ENCODE assay signal across 8 cellular contexts in the genomic region with DNA sequence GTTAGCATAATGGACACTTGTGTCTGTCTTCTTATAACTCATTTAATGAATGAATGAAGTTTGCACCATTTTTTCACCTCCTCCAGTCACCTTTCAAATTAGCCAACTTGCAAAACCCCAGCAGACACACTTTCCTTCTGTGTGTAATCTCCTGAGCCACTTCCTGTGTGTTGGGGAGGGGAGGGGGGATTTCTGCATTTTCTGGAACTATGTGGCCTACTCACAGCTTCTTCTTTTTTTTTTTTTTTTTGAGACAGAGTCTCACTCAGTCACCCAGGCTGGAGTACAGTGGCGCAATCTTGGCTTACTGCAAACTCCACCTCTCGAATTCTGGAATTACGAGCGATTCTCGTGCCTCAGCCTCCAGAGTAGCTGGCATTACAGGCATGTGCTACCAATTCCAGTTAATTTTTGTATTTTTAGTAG. TPM values are rescaled to one million over a fixed set of nuclear protein-coding genes. Genes with fewer than 3 reads are reported as not detected.
A peak's percentile ranks its signal among the peaks of the same experiment; 100 is the strongest.
DNase-seq lines count a peak whose midpoint lies in the region; ATAC-seq and TF ChIP-seq lines count a peak whose summit lies in the region.

No MANE protein-coding gene starts in this region.

- H3K4me3 ChIP-seq in mammary epithelial cell (replicated peaks in 1 of 3; ENCODE audit: insufficient read depth in 1 of 3, low read depth in 2 of 3, low read length in 3 of 3): no peak overlapping the region
- H3K4me3 ChIP-seq in vagina: no peak overlapping the region

- no TSS peak for BruUV-seq in mammary epithelial cell (replicated peaks; lab: Mats Ljungman, UMichigan)

- DNase-seq in GDM1 (lab: John Stamatoyannopoulos, UW) (peak; percentile 79), NCI-H226 (peak; percentile 67), mammary epithelial cell (peak; percentile 71), pons (ENCODE audit: low spot score) (peak; percentile 66), amniotic stem cell (lab: John Stamatoyannopoulos, UW) (no peak), NCI-H1105 (lab: John Stamatoyannopoulos, UW) (no peak), vagina (ENCODE audit: extremely low spot score in 2 of 2) (no peak)

- H3K4me1 ChIP-seq in mammary epithelial cell (ENCODE audit: insufficient read depth, low read length): peaks cover 43% of the 10 kb centered on the region
- peaks cover 13% of the 10 kb centered on the region for H3K4me1 ChIP-seq in vagina

- H3K27me3 ChIP-seq in mammary epithelial cell (ENCODE audit: insufficient read depth, low read length) (no peaks in the 10 kb centered on the region), vagina (no peaks in the 10 kb centered on the region)

- H3K36me3 ChIP-seq in mammary epithelial cell (ENCODE audit: insufficient read depth, low read length) (no peaks in the 10 kb centered on the region), vagina (no peaks in the 10 kb centered on the region)

- H3K9ac ChIP-seq in mammary epithelial cell (ENCODE audit: insufficient read depth, low read length): no peak overlapping the region

- TF ChIP-seq POLR2A in vagina (IDR thresholded peaks at IDR 0.05): no peak

- H3K27ac ChIP-seq in mammary epithelial cell (ENCODE audit: insufficient read depth, low read depth, low read length) (no peak overlapping the region), vagina (no peak overlapping the region)

- in situ Hi-C loops in mammary epithelial cell (cut with MboI; ENCODE audit: low sequenced_read_pairs in 2 of 2): no loop called here

- TF ChIP-seq CTCF in mammary epithelial cell (conservative IDR thresholded peaks at IDR 0.05 in 1 of 2, IDR thresholded peaks at IDR 0.05 in 1 of 2; ENCODE audit: extremely low read depth in 1 of 2, insufficient read depth in 1 of 2, low read depth in 1 of 2, low read length in 2 of 2) (no peak), vagina (IDR thresholded peaks at IDR 0.05) (no peak)

- H4K20me1 ChIP-seq in mammary epithelial cell (ENCODE audit: insufficient read depth, low read length): no peaks in the 10 kb centered on the region

- intact Hi-C loops in mammary epithelial cell (cut with micrococcal nuclease) (no loop called here), vagina (cut with DNase I) (no loop called here)

- H3K9me3 ChIP-seq in mammary epithelial cell (replicated peaks; ENCODE audit: insufficient read depth, low read length): no peaks in the 10 kb centered on the region
- H3K9me3 ChIP-seq in vagina: no peaks in the 10 kb centered on the region

- dilution Hi-C loops in mammary epithelial cell (cut with HindIII; ENCODE audit: low sequenced_read_pairs): no loop called here

- no peak overlapping the region for H3K4me2 ChIP-seq in mammary epithelial cell (ENCODE audit: insufficient read depth, low read depth, low read length)

- no peak overlapping the region for H2AFZ ChIP-seq in mammary epithelial cell (ENCODE audit: low read depth, low read length)

- peaks cover 8% of the 10 kb centered on the region for H3K79me2 ChIP-seq in mammary epithelial cell (ENCODE audit: insufficient read depth, low read length)

- 98% methylated on average over 5 of the region's 5 CpGs for WGBS in mammary epithelial cell (ENCODE audit: low coverage, missing lambda C conversion rate)

- CTCF ChIA-PET in mammary epithelial cell (lab: Charles Lee; ENCODE audit: low non-redundant PET): no interaction called here

- no peak for ATAC-seq in GM21367 (IDR thresholded peaks at IDR 0.05; ENCODE audit: unreplicated experiment)

RNA-seq across cellular contexts. Expression of a gene that starts 4.1 kb away (rescaled TPM):
- total RNA-seq in mammary epithelial cell: 100 to 1,000 TPM in 1 of 2 donors, 10 to 100 TPM in 1; 30.3 to 155 TPM
- 147 TPM for polyA plus RNA-seq in mammary epithelial cell
- 116 TPM for polyA minus RNA-seq in mammary epithelial cell
- total RNA-seq in vagina: 6.1 TPM

RNA-seq across cellular contexts. Expression of a gene that starts 26.0 kb away (rescaled TPM):
- total RNA-seq in mammary epithelial cell (not detected), vagina (not detected)
- polyA plus RNA-seq in mammary epithelial cell: not detected
- not detected for polyA minus RNA-seq in mammary epithelial cell

Comparison
In these comparisons a context has a peak if more than half of its experiments do, and no peak if none do; other contexts are left out.
1. DNase-seq: peak in GDM1 (single experiment), NCI-H226 (single experiment), mammary epithelial cell (single experiment) and pons (single experiment); none in amniotic stem cell (single experiment), NCI-H1105 (single experiment) and vagina (0 of 2).